2 cellular contexts compared by ENCODE assay signal in genomic region chr15:82299432-82299831, GRCh38. TPM values are rescaled to one million over a fixed set of nuclear protein-coding genes. Genes with fewer than 3 reads are reported as not detected.
"Had no signal": no experiment of that assay in that cellular context is flagged by ENCODE, and none has a peak within 500 bp of the region (broad histone marks: within the 10 kb centered on the region; RNA-seq: fewer than 3 reads in every experiment).

No MANE protein-coding gene starts in this region.

RNA-seq across cellular contexts. Expression of gene SAXO2, which starts 36.8 kb away (rescaled TPM):
- total RNA-seq: activated T-helper 17 cell treated with anti-CD3 and anti-CD28 coated beads, Interleukin-2, amount 50 U/mL, for 72 hours; glomerular endothelial cell had no signal
